In genomic region chr7:105665684-105666083, GRCh38 we compare ENCODE assay signal across 30 cellular contexts.
"Had no signal": no experiment of that assay in that cellular context is flagged by ENCODE, and none has a peak within 500 bp of the region (broad histone marks: within the 10 kb centered on the region; RNA-seq: fewer than 3 reads in every experiment).

No MANE protein-coding gene starts in this region.

- H3K27ac ChIP-seq: body of pancreas, colonic mucosa, gastrocnemius medialis, left lung, lower lobe of right lung, ovary, prostate gland, skin epidermis, thoracic aorta had no signal

- H3K4me3 Mint-ChIP-seq: activated B cell treated with CpG ODN at 0.5 μM for 24 hours; activated CD8-positive, alpha-beta T cell treated with anti-CD3 and anti-CD28 coated beads for 36 hours; activated naive CD8-positive, alpha-beta T cell; activated T-cell treated with anti-CD3 and anti-CD28 coated beads, Interleukin-2, amount 50 U/mL, for 72 hours; nephron; stimulated activated naive CD8-positive, alpha-beta T cell treated with anti-CD3 and anti-CD28 coated beads, Interleukin-15, Interleukin-2, amounts not matched to agents 100 ng/mL and 50 ng/mL, for 24 hours; T-helper 2 cell treated with Interferon-gamma antibody and Interleukin-4, amounts not matched to agents 5 μg/mL and 100 μg/mL, for 36 hours had no signal

- H3K27me3 Mint-ChIP-seq: activated B cell treated with CpG ODN at 0.5 μM for 24 hours; activated CD8-positive, alpha-beta T cell treated with anti-CD3 and anti-CD28 coated beads for 36 hours; activated naive CD8-positive, alpha-beta T cell; stimulated activated naive CD8-positive, alpha-beta T cell treated with anti-CD3 and anti-CD28 coated beads, Interleukin-15, Interleukin-2, amounts not matched to agents 100 ng/mL and 50 ng/mL, for 24 hours had no signal

- DNase-seq: activated B cell treated with CpG ODN at 0.5 μM for 24 hours; activated CD4-positive, alpha-beta T cell treated with anti-CD3 and anti-CD28 coated beads, Interleukin-2, amount 50 U/mL, for 1 hour; activated CD8-positive, alpha-beta T cell treated with anti-CD3 and anti-CD28 coated beads for 36 hours; activated effector memory CD4-positive, alpha-beta T cell treated with Interleukin-2 at 50 U/mL for 16 hours; activated naive CD4-positive, alpha-beta T cell treated with Interleukin-2 at 50 U/mL for 16 hours; activated T-cell treated with anti-CD3 and anti-CD28 coated beads, Interleukin-2, amount 50 U/mL, for 72 hours; aorta; body of pancreas; colonic mucosa; effector CD8-positive, alpha-beta T cell; gastrocnemius medialis; glutamatergic neuron; left lung; lower lobe of right lung; mesenchymal stem cell; ovary; stimulated activated CD4-positive, alpha-beta T cell treated with anti-CD3 and anti-CD28 coated beads, Interleukin-12 subunit alpha, Interleukin-12 subunit beta, amount 100 ng/mL, for 4 hours; stimulated activated CD4-positive, alpha-beta T cell treated with anti-CD3 and anti-CD28 coated beads, Interleukin-4, amount 100 ng/mL, for 1 hour; trophoblast cell had no signal

- ATAC-seq: activated CD8-positive, alpha-beta T cell treated with anti-CD3 and anti-CD28 coated beads for 36 hours; activated T-cell treated with anti-CD3 and anti-CD28 coated beads, Interleukin-2, amount 50 U/mL, for 72 hours; body of pancreas; gastrocnemius medialis; left lung; lower lobe of right lung; sciatic nerve had no signal

- H3K4me3 ChIP-seq: body of pancreas, colonic mucosa, gastrocnemius medialis, left lung, lower lobe of right lung, ovary, prostate gland, skin epidermis, thoracic aorta had no signal

- H3K27ac Mint-ChIP-seq: activated B cell treated with CpG ODN at 0.5 μM for 24 hours; activated CD8-positive, alpha-beta T cell treated with anti-CD3 and anti-CD28 coated beads for 36 hours; activated naive CD8-positive, alpha-beta T cell; nephron; stimulated activated naive CD8-positive, alpha-beta T cell treated with anti-CD3 and anti-CD28 coated beads, Interleukin-15, Interleukin-2, amounts not matched to agents 100 ng/mL and 50 ng/mL, for 24 hours; T-helper 2 cell treated with Interferon-gamma antibody and Interleukin-4, amounts not matched to agents 5 μg/mL and 100 μg/mL, for 36 hours had no signal

- H3K27me3 ChIP-seq: body of pancreas, colonic mucosa, gastrocnemius medialis, left lung, ovary had no signal

- FAIRE-seq: islet of Langerhans, TTC549, urothelium cell line had no signal

- H3K4me1 ChIP-seq: colonic mucosa, gastrocnemius medialis, left lung, lower lobe of right lung, prostate gland had no signal

- H3K9me3 ChIP-seq: body of pancreas, colonic mucosa, gastrocnemius medialis, left lung, lower lobe of right lung, ovary, prostate gland, thoracic aorta had no signal

- H3K4me1 Mint-ChIP-seq: activated B cell treated with CpG ODN at 0.5 μM for 24 hours had no signal

- H3K36me3 ChIP-seq: colonic mucosa, gastrocnemius medialis, ovary, prostate gland, thoracic aorta had no signal
